In genomic region chr16:75801307-75801706, GRCh38 we compare ENCODE assay signal across 12 cellular contexts.
DNase-seq lines count a peak whose midpoint lies in the region; ATAC-seq, FAIRE-seq and TF ChIP-seq lines count a peak whose summit lies in the region.
"Had no signal": no experiment of that assay in that cellular context is flagged by ENCODE, and none has a peak within 500 bp of the region (broad histone marks: within the 10 kb centered on the region; RNA-seq: fewer than 3 reads in every experiment).

No MANE protein-coding gene starts in this region.

- H3K36me3 ChIP-seq in RWPE2 (ENCODE audit: low read depth) (no peaks in the 10 kb centered on the region), hepatocyte (replicated peaks; ENCODE audit: insufficient read depth, low read depth) (no peaks in the 10 kb centered on the region), upper lobe of right lung (no peaks in the 10 kb centered on the region), gastroesophageal sphincter (no peaks in the 10 kb centered on the region), mucosa of descending colon (ENCODE audit: low read depth) (no peaks in the 10 kb centered on the region)

- peak; percentile 81 for TF ChIP-seq CTCF in RWPE2 (IDR thresholded peaks at IDR 0.05; ENCODE audit: poor library complexity, severe bottlenecking)
- TF ChIP-seq CTCF in hepatocyte (IDR thresholded peaks at IDR 0.05; ENCODE audit: poor library complexity), result peak; percentile 60
- no peak for TF ChIP-seq CTCF in upper lobe of right lung (IDR thresholded peaks at IDR 0.05)
- no peak for TF ChIP-seq CTCF in gastroesophageal sphincter (IDR thresholded peaks at IDR 0.05)
- TF ChIP-seq CTCF in mucosa of descending colon (IDR thresholded peaks at IDR 0.05), result no peak

- no peak for TF ChIP-seq EP300 in gastroesophageal sphincter (IDR thresholded peaks at IDR 0.05)

- H3K27ac ChIP-seq in RWPE2 (ENCODE audit: poor library complexity, severe bottlenecking) (no peak overlapping the region), hepatocyte (no peak overlapping the region), upper lobe of right lung (no peak overlapping the region), gastroesophageal sphincter (no peak overlapping the region)

- H3K79me2 ChIP-seq in hepatocyte, result no peaks in the 10 kb centered on the region

- H3K27me3 ChIP-seq in RWPE2 (ENCODE audit: insufficient read depth, poor library complexity, severe bottlenecking) (no peaks in the 10 kb centered on the region), hepatocyte (no peaks in the 10 kb centered on the region), upper lobe of right lung (no peaks in the 10 kb centered on the region), gastroesophageal sphincter (no peaks in the 10 kb centered on the region)

- DNase-seq in HTR-8/SVneo (ENCODE audit: insufficient read length, low spot score), result no peak
- no peak for DNase-seq in RWPE2 (ENCODE audit: low spot score)
- DNase-seq in hepatocyte (ENCODE audit: low spot score), result no peak
- no peak for DNase-seq in upper lobe of right lung
- DNase-seq in sciatic nerve (ENCODE audit: low spot score), result no peak
- DNase-seq in mucosa of descending colon, result no peak
- DNase-seq: EL, foreskin melanocyte, T1000 had no signal

- H2AFZ ChIP-seq in hepatocyte, result no peak overlapping the region

- H3K4me3 ChIP-seq in RWPE2 (ENCODE audit: severe bottlenecking) (no peak overlapping the region), hepatocyte (no peak overlapping the region), upper lobe of right lung (no peak overlapping the region), gastroesophageal sphincter (no peak overlapping the region), mucosa of descending colon (no peak overlapping the region)

- H3K9me3 ChIP-seq in RWPE2 (ENCODE audit: severe bottlenecking) (peaks cover 2% of the 10 kb centered on the region), hepatocyte (ENCODE audit: low read depth) (no peaks in the 10 kb centered on the region), upper lobe of right lung (no peaks in the 10 kb centered on the region), gastroesophageal sphincter (no peaks in the 10 kb centered on the region), mucosa of descending colon (no peaks in the 10 kb centered on the region)

- H3K4me2 ChIP-seq in hepatocyte, result no peak overlapping the region

- no peak for TF ChIP-seq POLR2A in gastroesophageal sphincter (IDR thresholded peaks at IDR 0.05)

- WGBS in hepatocyte (ENCODE audit: low lambda C conversion rate, missing lambda C conversion rate), result 34% methylated on average over 3 of the region's 3 CpGs
- 27 to 30% methylated on average over 2 to 3 of the region's 3 CpGs for WGBS in gastroesophageal sphincter (ENCODE audit: low coverage in 1 of 2), 2 donors

- no peaks in the 10 kb centered on the region for H3K4me1 ChIP-seq in RWPE2 (ENCODE audit: insufficient read depth, poor library complexity, severe bottlenecking)
- no peaks in the 10 kb centered on the region for H3K4me1 ChIP-seq in hepatocyte (ENCODE audit: insufficient read depth)
- no peaks in the 10 kb centered on the region for H3K4me1 ChIP-seq in upper lobe of right lung
- no peaks in the 10 kb centered on the region for H3K4me1 ChIP-seq in gastroesophageal sphincter
- no peaks in the 10 kb centered on the region for H3K4me1 ChIP-seq in mucosa of descending colon (ENCODE audit: low read depth)

- H4K20me1 ChIP-seq in hepatocyte (ENCODE audit: insufficient read depth, poor library complexity, severe bottlenecking), result no peaks in the 10 kb centered on the region

- no peak for ATAC-seq in RWPE2 (ENCODE audit: low read depth)
- ATAC-seq in upper lobe of right lung, result no peak
- no peak for ATAC-seq in gastroesophageal sphincter
- no peak for ATAC-seq in sciatic nerve
- no peak for ATAC-seq in mucosa of descending colon
- ATAC-seq: activated naive CD4-positive, alpha-beta T cell treated with anti-CD3 and anti-CD28 coated beads, Interleukin-2, amount 50 U/mL, for 72 hours had no signal

- H3K9me2 ChIP-seq in hepatocyte (replicated peaks; ENCODE audit: insufficient read depth), result no peaks in the 10 kb centered on the region

- intact Hi-C loops in upper lobe of right lung (cut with DNase I) (no loop called here), sciatic nerve (cut with DNase I) (no loop called here), mucosa of descending colon (cut with DNase I, micrococcal nuclease) (no loop called here)

- peak; percentile 77 for FAIRE-seq in A204.1 (lab: Jason Lieb, UNC)
- FAIRE-seq in HTR-8/SVneo (lab: Jason Lieb, UNC), result peak; percentile 48

Comparison
In these comparisons a context has a peak if more than half of its experiments do, and no peak if none do; other contexts are left out.
1. CTCF ChIP-seq: peak in RWPE2 (single experiment) and hepatocyte (single experiment); none in upper lobe of right lung (single experiment), gastroesophageal sphincter (0 of 4) and mucosa of descending colon (single experiment).